Comparison of ENCODE assay signal across 23 cellular contexts in the genomic region with DNA sequence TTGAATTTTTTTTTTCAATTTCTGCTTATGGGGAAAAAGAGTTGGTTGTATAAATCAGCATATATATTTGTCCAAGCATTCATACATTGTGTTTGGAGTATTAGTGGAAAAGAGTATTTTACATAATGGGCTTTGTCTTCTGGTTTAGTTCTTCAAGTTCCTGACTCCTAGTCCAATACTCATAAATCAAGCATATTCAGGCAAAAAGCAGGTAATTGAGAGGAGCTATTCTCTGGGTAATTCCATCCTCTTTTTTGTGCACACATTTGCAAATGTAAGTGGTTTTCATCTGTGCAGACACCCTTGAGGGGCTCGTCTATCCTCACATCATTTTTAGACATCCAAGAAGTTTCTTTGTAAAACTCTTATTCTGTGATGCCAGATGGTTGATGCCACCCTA.
"Had no signal": no experiment of that assay in that cellular context is flagged by ENCODE, and none has a peak within 500 bp of the region (broad histone marks: within the 10 kb centered on the region; RNA-seq: fewer than 3 reads in every experiment).

No MANE protein-coding gene starts in this region.

- H3K36me3 Mint-ChIP-seq: mesothelial cell of epicardium had no signal

- H3K27me3 ChIP-seq: esophagus squamous epithelium, gastrocnemius medialis, heart right ventricle, left lung had no signal

- H3K27ac Mint-ChIP-seq: effector memory CD8-positive, alpha-beta T cell; endodermal cell; mesothelial cell of epicardium; naive thymus-derived CD8-positive, alpha-beta T cell had no signal

- DNase-seq: effector CD8-positive, alpha-beta T cell; effector memory CD8-positive, alpha-beta T cell; endodermal cell; erythroblast; esophagus squamous epithelium; foreskin fibroblast; foreskin melanocyte; gastrocnemius medialis; glutamatergic neuron; head of caudate nucleus; heart right ventricle; hippocampal formation; left cardiac atrium; left lung; left ventricle myocardium superior; lower lobe of right lung; mesenchymal stem cell; mucosa of descending colon; naive B cell; naive thymus-derived CD8-positive, alpha-beta T cell had no signal

- H3K27ac ChIP-seq: epithelial cell of prostate, esophagus squamous epithelium, gastrocnemius medialis, heart right ventricle, left lung, lower lobe of right lung had no signal

- H3K4me3 ChIP-seq: esophagus squamous epithelium, gastrocnemius medialis, heart right ventricle, left lung, lower lobe of right lung, mucosa of descending colon had no signal

- H3K4me1 ChIP-seq: esophagus squamous epithelium, gastrocnemius medialis, left lung, lower lobe of right lung had no signal

- H3K4me3 Mint-ChIP-seq: effector memory CD8-positive, alpha-beta T cell; endodermal cell; mesothelial cell of epicardium; naive B cell; naive thymus-derived CD8-positive, alpha-beta T cell had no signal

- H3K36me3 ChIP-seq: esophagus squamous epithelium, gastrocnemius medialis, heart right ventricle, left lung, lower lobe of right lung had no signal

- H3K27me3 Mint-ChIP-seq: effector memory CD8-positive, alpha-beta T cell; naive B cell; naive thymus-derived CD8-positive, alpha-beta T cell had no signal

- H3K9me3 ChIP-seq: esophagus squamous epithelium, gastrocnemius medialis, left lung, lower lobe of right lung, mucosa of descending colon had no signal

- ATAC-seq: effector memory CD8-positive, alpha-beta T cell; esophagus mucosa; gastrocnemius medialis; heart right ventricle; left cardiac atrium; left lung; left ventricle myocardium superior; lower lobe of right lung; mucosa of descending colon; naive thymus-derived CD8-positive, alpha-beta T cell had no signal

- H3K4me1 Mint-ChIP-seq: endodermal cell had no signal
